In genomic region chr10:36280886-36281499, GRCh38 we compare ENCODE assay signal across 20 cellular contexts.
"Had no signal": no experiment of that assay in that cellular context is flagged by ENCODE, and none has a peak within 500 bp of the region (broad histone marks: within the 10 kb centered on the region; RNA-seq: fewer than 3 reads in every experiment).

No MANE protein-coding gene starts in this region.

- ATAC-seq: activated CD8-positive, alpha-beta T cell treated with anti-CD3 and anti-CD28 coated beads, Interleukin-2, amount 10 ng/mL, durations not matched to agents 7 days and 5 days; activated naive CD4-positive, alpha-beta T cell treated with anti-CD3 and anti-CD28 coated beads, Interleukin-2, amount 50 U/mL, for 72 hours; left lung; natural killer cell; pancreas; psoas muscle had no signal

- H3K4me3 Mint-ChIP-seq: activated CD8-positive, alpha-beta T cell treated with anti-CD3 and anti-CD28 coated beads, Interleukin-2, amount 10 ng/mL, durations not matched to agents 7 days and 5 days; dendritic cell treated with granulocyte-macrophage colony-stimulating factor and Interleukin-4, amounts not matched to agents 40 ng/mL and 50 ng/mL, for 4 days; immature natural killer cell; natural killer cell; stimulated activated naive CD8-positive, alpha-beta T cell treated with anti-CD3 and anti-CD28 coated beads, Interleukin-15, Interleukin-2, amounts not matched to agents 100 ng/mL and 50 ng/mL, for 24 hours had no signal

- DNase-seq: activated CD4-positive, alpha-beta T cell treated with anti-CD3 and anti-CD28 coated beads for 1 hour; activated CD4-positive, alpha-beta T cell treated with anti-CD3 and anti-CD28 coated beads, Interleukin-2, amount 50 U/mL, for 1 hour; activated CD8-positive, alpha-beta T cell treated with anti-CD3 and anti-CD28 coated beads, Interleukin-2, amount 10 ng/mL, durations not matched to agents 7 days and 5 days; adrenal gland; effector CD4-positive, alpha-beta T cell; foreskin fibroblast; immature natural killer cell; kidney glomerular epithelial cell; left lung; midbrain; natural killer cell; pancreas; psoas muscle; stimulated activated CD4-positive, alpha-beta T cell treated with anti-CD3 and anti-CD28 coated beads, Interleukin-4, amount 100 ng/mL, for 24 hours; substantia nigra; T-helper 9 cell; thyroid gland had no signal

- H3K36me3 Mint-ChIP-seq: immature natural killer cell, natural killer cell had no signal

- H3K27me3 Mint-ChIP-seq: dendritic cell treated with granulocyte-macrophage colony-stimulating factor and Interleukin-4, amounts not matched to agents 40 ng/mL and 50 ng/mL, for 4 days; stimulated activated naive CD8-positive, alpha-beta T cell treated with anti-CD3 and anti-CD28 coated beads, Interleukin-15, Interleukin-2, amounts not matched to agents 100 ng/mL and 50 ng/mL, for 24 hours had no signal

- H3K4me1 Mint-ChIP-seq: immature natural killer cell, natural killer cell had no signal

- H3K27ac Mint-ChIP-seq: activated CD8-positive, alpha-beta T cell treated with anti-CD3 and anti-CD28 coated beads, Interleukin-2, amount 10 ng/mL, durations not matched to agents 7 days and 5 days; activated naive CD4-positive, alpha-beta T cell treated with anti-CD3 and anti-CD28 coated beads, Interleukin-2, amount 50 U/mL, for 72 hours; dendritic cell treated with granulocyte-macrophage colony-stimulating factor and Interleukin-4, amounts not matched to agents 40 ng/mL and 50 ng/mL, for 4 days; immature natural killer cell; natural killer cell; stimulated activated naive CD8-positive, alpha-beta T cell treated with anti-CD3 and anti-CD28 coated beads, Interleukin-15, Interleukin-2, amounts not matched to agents 100 ng/mL and 50 ng/mL, for 24 hours had no signal
